In the genomic region with DNA sequence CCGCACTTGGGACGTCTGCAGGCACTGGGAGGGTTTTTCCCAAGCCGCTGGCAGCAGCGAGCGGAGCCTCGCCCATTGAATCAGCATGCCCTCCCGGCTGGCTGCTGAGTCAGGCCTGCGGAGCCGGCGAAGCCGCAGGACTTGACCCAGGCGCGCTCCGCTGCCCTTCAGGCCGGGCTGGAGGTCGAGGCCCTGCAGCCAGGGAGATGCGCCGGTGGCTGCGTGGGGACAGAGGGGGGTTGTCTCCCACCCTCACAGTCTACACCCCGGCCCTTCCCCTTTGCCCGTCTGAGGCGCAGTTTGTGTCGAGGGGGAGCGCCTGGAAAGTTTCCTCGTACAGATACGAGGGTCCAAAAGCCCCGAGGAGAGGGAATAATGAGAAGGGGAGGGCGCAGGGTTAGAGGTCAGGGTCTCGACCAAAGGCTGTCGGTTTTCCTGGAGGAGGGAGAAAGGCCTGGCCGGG, we compare ENCODE assay signal across 8 cellular contexts. TPM values are rescaled to one million over a fixed set of nuclear protein-coding genes. Genes with fewer than 3 reads are reported as not detected.
DNase-seq lines count a peak whose midpoint lies in the region; FAIRE-seq and TF ChIP-seq lines count a peak whose summit lies in the region.

No MANE protein-coding gene starts in this region.

- H3K4me3 ChIP-seq in fibroblast of mammary gland (ENCODE audit: control insufficient read depth, low read depth, low read length) = peak overlapping the region; percentile 75

- FAIRE-seq in urothelium cell line (lab: Jason Lieb, UNC) = no peak

- DNase-seq in Daoy (ENCODE audit: low read depth) = peak; percentile 95
- DNase-seq in HT-29 (ENCODE audit: low spot score) = peak; percentile 53
- peak; percentile 33 to 39 for DNase-seq in activated CD4-positive, alpha-beta T cell treated with anti-CD3 and anti-CD28 coated beads, Interleukin-2, amount 50 U/mL, for 48 hours
- peak; percentile 81 for DNase-seq in fibroblast of mammary gland (ENCODE audit: low read depth)
- DNase-seq in myocyte (ENCODE audit: low read depth) = peak; percentile 87
- DNase-seq in urothelium cell line (ENCODE audit: low spot score) = peak; percentile 70
- DNase-seq in SIG-M5 treated with dmso at 0.1 percent for 504 hours (lab: John Stamatoyannopoulos, UW; ENCODE audit: unreplicated experiment) = no peak
- DNase-seq in Kasumi-1 (lab: John Stamatoyannopoulos, UW) = no peak

- TF ChIP-seq CTCF in fibroblast of mammary gland (conservative IDR thresholded peaks at IDR 0.05; ENCODE audit: control insufficient read depth, insufficient read depth, low read depth, low read length) = no peak

RNA-seq across cellular contexts. Expression of a gene that starts 0.8 kb away (rescaled TPM):
- 178 and 244 TPM in 2 replicates for total RNA-seq in Daoy (2014; rRNA removed; shearing (Covaris generic))
- 93.5 and 102 TPM in 2 replicates for total RNA-seq in HT-29 (2014; rRNA removed; shearing (Covaris generic))
- total RNA-seq in myocyte = 669 and 703 TPM in 2 replicates
- 225 TPM for polyA plus RNA-seq in myocyte (2012)

Comparison
In these comparisons a context has a peak if more than half of its experiments do, and no peak if none do; other contexts are left out.
1. DNase-seq: peak in Daoy (single experiment), HT-29 (single experiment), activated CD4-positive, alpha-beta T cell treated with anti-CD3 and anti-CD28 coated beads, Interleukin-2, amount 50 U/mL, for 48 hours (2 of 2), fibroblast of mammary gland (single experiment), myocyte (single experiment) and urothelium cell line (single experiment); none in SIG-M5 treated with dmso at 0.1 percent for 504 hours (single experiment) and Kasumi-1 (0 of 2).